20 cellular contexts compared by ENCODE assay signal in genomic region chr2:121583555-121583954, GRCh38. TPM values are rescaled to one million over a fixed set of nuclear protein-coding genes. Genes with fewer than 3 reads are reported as not detected.
DNase-seq lines count a peak whose midpoint lies in the region; ATAC-seq and TF ChIP-seq lines count a peak whose summit lies in the region.
"Had no signal": no experiment of that assay in that cellular context is flagged by ENCODE, and none has a peak within 500 bp of the region (broad histone marks: within the 10 kb centered on the region; RNA-seq: fewer than 3 reads in every experiment).

No MANE protein-coding gene starts in this region.

- no peak for TF ChIP-seq POLR2A in GM18505 (IDR thresholded peaks at IDR 0.05; ENCODE audit: borderline replicate concordance, extremely low read depth, insufficient read depth, insufficient read length)

- intact Hi-C loops in activated CD8-positive, alpha-beta T cell treated with anti-CD3 and anti-CD28 coated beads for 36 hours (cut with micrococcal nuclease): no loop called here

- H3K4me3 Mint-ChIP-seq in activated CD8-positive, alpha-beta T cell treated with anti-CD3 and anti-CD28 coated beads for 36 hours: no peak overlapping the region
- H3K4me3 Mint-ChIP-seq in activated CD8-positive, alpha-beta T cell treated with anti-CD3 and anti-CD28 coated beads, Interleukin-2, amount 10 ng/mL, durations not matched to agents 7 days and 5 days: no peak overlapping the region
- H3K4me3 Mint-ChIP-seq in T-helper 17 cell: no peak overlapping the region

- no peak overlapping the region for H3K27ac Mint-ChIP-seq in activated CD8-positive, alpha-beta T cell treated with anti-CD3 and anti-CD28 coated beads for 36 hours
- no peak overlapping the region for H3K27ac Mint-ChIP-seq in activated CD8-positive, alpha-beta T cell treated with anti-CD3 and anti-CD28 coated beads, Interleukin-2, amount 10 ng/mL, durations not matched to agents 7 days and 5 days
- peak overlapping the region; percentile 63 for H3K27ac Mint-ChIP-seq in T-helper 17 cell

- peak; percentile 49 for ATAC-seq in activated CD8-positive, alpha-beta T cell treated with anti-CD3 and anti-CD28 coated beads for 36 hours
- no peak for ATAC-seq in activated CD8-positive, alpha-beta T cell treated with anti-CD3 and anti-CD28 coated beads, Interleukin-2, amount 10 ng/mL, durations not matched to agents 7 days and 5 days
- ATAC-seq in GM18502 (IDR thresholded peaks at IDR 0.05; ENCODE audit: poor library complexity, unreplicated experiment) (peak; percentile 52), T-helper 17 cell (no peak), HG03097 (IDR thresholded peaks at IDR 0.05; ENCODE audit: low FRiP score, unreplicated experiment) (no peak), GM18505 (IDR thresholded peaks at IDR 0.05; ENCODE audit: unreplicated experiment) (no peak)
- ATAC-seq: SK-N-SH treated with all-trans-retinoic acid at 6 μM for 48 hours had no signal

- DNase-seq in activated CD8-positive, alpha-beta T cell treated with anti-CD3 and anti-CD28 coated beads for 36 hours: no peak
- DNase-seq in activated CD8-positive, alpha-beta T cell treated with anti-CD3 and anti-CD28 coated beads, Interleukin-2, amount 10 ng/mL, durations not matched to agents 7 days and 5 days: no peak
- DNase-seq in GM12865 (ENCODE audit: low read depth): peak; percentile 18
- no peak for DNase-seq in T-helper 17 cell
- DNase-seq in stimulated activated CD4-positive, alpha-beta T cell treated with anti-CD3 and anti-CD28 coated beads, Interleukin-4, amount 100 ng/mL, for 24 hours: no peak
- DNase-seq: COR-L47, DMS153, NCI-H1092 treated with DMSO at 0.1 percent for 48 hours, NCI-H2029 treated with DMSO at 0.1 percent for 48 hours, NCI-H2227 treated with DMSO at 0.1 percent for 48 hours, NCI-H524, SHP77 treated with DMSO at 0.1 percent for 48 hours had no signal

- no peaks in the 10 kb centered on the region for H3K36me3 Mint-ChIP-seq in activated CD8-positive, alpha-beta T cell treated with anti-CD3 and anti-CD28 coated beads for 36 hours (ENCODE audit: low read depth)
- H3K36me3 Mint-ChIP-seq in activated CD8-positive, alpha-beta T cell treated with anti-CD3 and anti-CD28 coated beads, Interleukin-2, amount 10 ng/mL, durations not matched to agents 7 days and 5 days (ENCODE audit: low read depth): peaks cover under 1% of the 10 kb centered on the region
- peaks cover 5% of the 10 kb centered on the region for H3K36me3 Mint-ChIP-seq in T-helper 17 cell (ENCODE audit: low read depth)

- CTCF ChIA-PET in activated CD8-positive, alpha-beta T cell treated with anti-CD3 and anti-CD28 coated beads for 36 hours (lab: Charles Lee): no interaction called here
- CTCF ChIA-PET in activated CD8-positive, alpha-beta T cell treated with anti-CD3 and anti-CD28 coated beads, Interleukin-2, amount 10 ng/mL, durations not matched to agents 7 days and 5 days (lab: Charles Lee): no interaction called here

- POLR2A ChIA-PET in activated CD8-positive, alpha-beta T cell treated with anti-CD3 and anti-CD28 coated beads for 36 hours (lab: Charles Lee): no interaction called here
- POLR2A ChIA-PET in activated CD8-positive, alpha-beta T cell treated with anti-CD3 and anti-CD28 coated beads, Interleukin-2, amount 10 ng/mL, durations not matched to agents 7 days and 5 days (lab: Charles Lee): interaction anchor here (0.6 kb wide), 1 partner anchor 27 kb away, joined by 3 read pairs; no protein-coding TSS in a partner anchor

- no peak overlapping the region for H3K4me3 ChIP-seq in GM12865 (ENCODE audit: low read depth, low read length)

- peaks cover 23% of the 10 kb centered on the region for H3K4me1 Mint-ChIP-seq in activated CD8-positive, alpha-beta T cell treated with anti-CD3 and anti-CD28 coated beads for 36 hours (ENCODE audit: low read depth)
- H3K4me1 Mint-ChIP-seq in activated CD8-positive, alpha-beta T cell treated with anti-CD3 and anti-CD28 coated beads, Interleukin-2, amount 10 ng/mL, durations not matched to agents 7 days and 5 days (ENCODE audit: low read depth): no peaks in the 10 kb centered on the region
- H3K4me1 Mint-ChIP-seq in T-helper 17 cell: peaks cover 30% of the 10 kb centered on the region

- H3K9me3 Mint-ChIP-seq in activated CD8-positive, alpha-beta T cell treated with anti-CD3 and anti-CD28 coated beads for 36 hours: no peaks in the 10 kb centered on the region
- no peaks in the 10 kb centered on the region for H3K9me3 Mint-ChIP-seq in activated CD8-positive, alpha-beta T cell treated with anti-CD3 and anti-CD28 coated beads, Interleukin-2, amount 10 ng/mL, durations not matched to agents 7 days and 5 days (ENCODE audit: insufficient read depth)

- TF ChIP-seq CTCF in activated CD8-positive, alpha-beta T cell treated with anti-CD3 and anti-CD28 coated beads for 36 hours (IDR thresholded peaks at IDR 0.05): no peak
- TF ChIP-seq CTCF in GM12865 (IDR thresholded peaks at IDR 0.05; ENCODE audit: insufficient read depth, low read depth, low read length, missing control alignments): no peak

- H3K27me3 Mint-ChIP-seq in activated CD8-positive, alpha-beta T cell treated with anti-CD3 and anti-CD28 coated beads for 36 hours: no peaks in the 10 kb centered on the region
- H3K27me3 Mint-ChIP-seq in activated CD8-positive, alpha-beta T cell treated with anti-CD3 and anti-CD28 coated beads, Interleukin-2, amount 10 ng/mL, durations not matched to agents 7 days and 5 days (ENCODE audit: low read depth): no peaks in the 10 kb centered on the region
- no peaks in the 10 kb centered on the region for H3K27me3 Mint-ChIP-seq in T-helper 17 cell

- H3K9me3 ChIP-seq in T-helper 17 cell (ENCODE audit: control insufficient read depth, low read length, poor library complexity, severe bottlenecking): no peaks in the 10 kb centered on the region

RNA-seq across cellular contexts. Expression of gene RNU4ATAC, which starts 52.9 kb away (rescaled TPM):
- not detected for total RNA-seq in activated CD8-positive, alpha-beta T cell treated with anti-CD3 and anti-CD28 coated beads for 36 hours
- not detected for total RNA-seq in activated CD8-positive, alpha-beta T cell treated with anti-CD3 and anti-CD28 coated beads, Interleukin-2, amount 10 ng/mL, durations not matched to agents 7 days and 5 days
- not detected for total RNA-seq in T-helper 17 cell
- total RNA-seq: H1, MCF 10A, OCI-LY7, RPMI7951 had no signal

Comparison
In these comparisons a context has a peak if more than half of its experiments do, and no peak if none do; other contexts are left out.
1. ATAC-seq: peak in activated CD8-positive, alpha-beta T cell treated with anti-CD3 and anti-CD28 coated beads for 36 hours (single experiment) and GM18502 (single experiment); none in activated CD8-positive, alpha-beta T cell treated with anti-CD3 and anti-CD28 coated beads, Interleukin-2, amount 10 ng/mL, durations not matched to agents 7 days and 5 days (single experiment), T-helper 17 cell (single experiment), HG03097 (single experiment) and GM18505 (single experiment).